ENCODE assay signal across 20 cellular contexts in the genomic region with DNA sequence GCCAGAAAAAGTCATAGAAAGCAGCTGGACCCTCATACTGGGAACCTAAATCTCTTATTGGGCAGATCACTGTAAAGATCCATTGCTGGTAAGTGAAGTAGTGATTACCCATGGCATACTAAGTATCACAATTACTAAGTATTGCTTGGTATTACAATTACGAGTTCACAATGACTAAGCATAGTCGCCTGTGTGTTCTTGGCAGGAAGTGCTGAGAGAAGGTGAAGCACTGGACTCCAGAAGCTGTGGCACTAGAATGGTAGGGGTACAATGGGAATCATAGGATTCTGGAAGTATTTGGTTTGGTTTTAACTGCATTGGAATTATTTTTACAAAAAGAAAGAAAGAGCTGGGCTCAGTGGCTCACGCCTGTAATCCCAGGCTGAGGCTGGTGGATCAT. TPM values are rescaled to one million over a fixed set of nuclear protein-coding genes. Genes with fewer than 3 reads are reported as not detected.
DNase-seq lines count a peak whose midpoint lies in the region; ATAC-seq and TF ChIP-seq lines count a peak whose summit lies in the region.
"Had no signal": no experiment of that assay in that cellular context is flagged by ENCODE, and none has a peak within 500 bp of the region (broad histone marks: within the 10 kb centered on the region; RNA-seq: fewer than 3 reads in every experiment).

No MANE protein-coding gene starts in this region.

- POLR2A ChIA-PET in activated CD8-positive, alpha-beta T cell treated with anti-CD3 and anti-CD28 coated beads, Interleukin-2, amount 10 ng/mL, durations not matched to agents 7 days and 5 days (lab: Charles Lee), result interaction anchor here (0.6 to 1.2 kb wide), 2 partner anchors 67 to 240 kb away, joined by 3 to 4 read pairs; a partner anchor contains a TSS

- no peaks in the 10 kb centered on the region for H3K36me3 Mint-ChIP-seq in activated CD8-positive, alpha-beta T cell treated with anti-CD3 and anti-CD28 coated beads, Interleukin-2, amount 10 ng/mL, durations not matched to agents 7 days and 5 days (ENCODE audit: low read depth)
- no peaks in the 10 kb centered on the region for H3K36me3 Mint-ChIP-seq in type B pancreatic cell
- H3K36me3 Mint-ChIP-seq: stimulated activated memory B cell treated with anti-CD40 and anti-IgM and Interleukin-4, amounts not matched to agents 10 μg/mL and 1 μg/mL and 100 μg/mL, for 72 hours had no signal

- H3K9ac ChIP-seq in Karpas-422 (ENCODE audit: low read length), result no peak overlapping the region

- H3K4me1 ChIP-seq in Karpas-422 (ENCODE audit: low read length) (peaks cover 52% of the 10 kb centered on the region), psoas muscle (peaks cover 24% of the 10 kb centered on the region), right atrium auricular region (peaks cover 0 to 8% of the 10 kb centered on the region in 2 donors)

- CTCF ChIA-PET in activated CD8-positive, alpha-beta T cell treated with anti-CD3 and anti-CD28 coated beads, Interleukin-2, amount 10 ng/mL, durations not matched to agents 7 days and 5 days (lab: Charles Lee), result interaction anchor here (1.1 to 6.8 kb wide), 4 partner anchors 117 to 168 kb away, joined by 6 to 73 read pairs (median 39); a partner anchor contains a TSS

- H3K27me3 ChIP-seq in Karpas-422 (ENCODE audit: low read length) (peaks cover 5% of the 10 kb centered on the region; the same call in 1 of the 2 replicates), psoas muscle (ENCODE audit: insufficient read depth in 3 of 3, low read length in 2 of 3) (no peaks in the 10 kb centered on the region), right atrium auricular region (no peaks in the 10 kb centered on the region)

- H4K20me1 ChIP-seq in Karpas-422 (ENCODE audit: insufficient read depth, low read depth, low read length), result no peaks in the 10 kb centered on the region

- peaks cover 14% of the 10 kb centered on the region for H3K27me3 Mint-ChIP-seq in activated CD8-positive, alpha-beta T cell treated with anti-CD3 and anti-CD28 coated beads, Interleukin-2, amount 10 ng/mL, durations not matched to agents 7 days and 5 days (ENCODE audit: low read depth)
- peaks cover 48% of the 10 kb centered on the region for H3K27me3 Mint-ChIP-seq in type B pancreatic cell

- H3K9me3 Mint-ChIP-seq in activated CD8-positive, alpha-beta T cell treated with anti-CD3 and anti-CD28 coated beads, Interleukin-2, amount 10 ng/mL, durations not matched to agents 7 days and 5 days (ENCODE audit: insufficient read depth), result no peaks in the 10 kb centered on the region
- H3K9me3 Mint-ChIP-seq in type B pancreatic cell, result no peaks in the 10 kb centered on the region
- H3K9me3 Mint-ChIP-seq: stimulated activated memory B cell treated with anti-CD40 and anti-IgM and Interleukin-4, amounts not matched to agents 10 μg/mL and 1 μg/mL and 100 μg/mL, for 72 hours had no signal

- H3K79me2 ChIP-seq in Karpas-422 (ENCODE audit: low read length), result no peaks in the 10 kb centered on the region

- TF ChIP-seq CTCF in psoas muscle (IDR thresholded peaks at IDR 0.05) (no peak), type B pancreatic cell (conservative IDR thresholded peaks at IDR 0.05) (no peak), right atrium auricular region (IDR thresholded peaks at IDR 0.05) (no peak)

- peak overlapping the region; percentile 30 for H3K4me2 ChIP-seq in Karpas-422 (ENCODE audit: low read depth, low read length, poor library complexity, severe bottlenecking)

- intact Hi-C loops in psoas muscle (cut with DNase I), result loop anchor here in 1 of 2 donors (5.0 kb wide), 1 partner anchor 161 kb away; no protein-coding TSS in a partner anchor

- ATAC-seq in activated CD8-positive, alpha-beta T cell treated with anti-CD3 and anti-CD28 coated beads, Interleukin-2, amount 10 ng/mL, durations not matched to agents 7 days and 5 days, result no peak
- no peak for ATAC-seq in psoas muscle
- ATAC-seq: stimulated activated memory B cell treated with anti-CD40 and anti-IgM and Interleukin-4, amounts not matched to agents 10 μg/mL and 1 μg/mL and 100 μg/mL, for 72 hours had no signal

- peaks cover 7% of the 10 kb centered on the region for H3K9me3 ChIP-seq in Karpas-422 (ENCODE audit: low read length)
- no peaks in the 10 kb centered on the region for H3K9me3 ChIP-seq in psoas muscle
- H3K9me3 ChIP-seq in right atrium auricular region, result no peaks in the 10 kb centered on the region

- H3K4me3 ChIP-seq in Karpas-422 (ENCODE audit: low read length) (no peak overlapping the region), psoas muscle (no peak overlapping the region), right atrium auricular region (no peak overlapping the region)
- H3K4me3 ChIP-seq: lung had no signal

- no peak overlapping the region for H2AFZ ChIP-seq in Karpas-422 (ENCODE audit: low read length)

- H3K4me3 Mint-ChIP-seq in activated CD8-positive, alpha-beta T cell treated with anti-CD3 and anti-CD28 coated beads, Interleukin-2, amount 10 ng/mL, durations not matched to agents 7 days and 5 days, result no peak overlapping the region
- H3K4me3 Mint-ChIP-seq in type B pancreatic cell, result no peak overlapping the region
- H3K4me3 Mint-ChIP-seq: stimulated activated memory B cell treated with anti-CD40 and anti-IgM and Interleukin-4, amounts not matched to agents 10 μg/mL and 1 μg/mL and 100 μg/mL, for 72 hours had no signal

- 48 to 61% (median 50%) methylated on average over 3 of the region's 3 CpGs for WGBS in psoas muscle, 3 donors

- H3K27ac Mint-ChIP-seq in activated CD8-positive, alpha-beta T cell treated with anti-CD3 and anti-CD28 coated beads, Interleukin-2, amount 10 ng/mL, durations not matched to agents 7 days and 5 days, result peak overlapping the region; percentile 62
- no peak overlapping the region for H3K27ac Mint-ChIP-seq in type B pancreatic cell
- H3K27ac Mint-ChIP-seq: stimulated activated memory B cell treated with anti-CD40 and anti-IgM and Interleukin-4, amounts not matched to agents 10 μg/mL and 1 μg/mL and 100 μg/mL, for 72 hours had no signal

- no peak overlapping the region for H3K27ac ChIP-seq in Karpas-422 (ENCODE audit: low read length)
- H3K27ac ChIP-seq in psoas muscle, result peak overlapping the region; percentile 15
- no peak overlapping the region for H3K27ac ChIP-seq in right atrium auricular region
- H3K27ac ChIP-seq: epithelial cell of prostate had no signal

- H3K36me3 ChIP-seq in Karpas-422 (ENCODE audit: insufficient read depth, low read length), result no peaks in the 10 kb centered on the region
- no peaks in the 10 kb centered on the region for H3K36me3 ChIP-seq in psoas muscle (ENCODE audit: insufficient read depth in 1 of 2, low read depth in 1 of 2)
- no peaks in the 10 kb centered on the region for H3K36me3 ChIP-seq in right atrium auricular region

- peak in 2 of 3 donors; percentile 16 to 26 for DNase-seq in stimulated activated CD4-positive, alpha-beta T cell treated with anti-CD3 and anti-CD28 coated beads, Interleukin-12 subunit alpha, Interleukin-12 subunit beta, amount 100 ng/mL, for 48 hours (ENCODE audit: low read depth in 2 of 3, low spot score in 1 of 3)
- DNase-seq in stimulated activated CD4-positive, alpha-beta T cell treated with anti-CD3 and anti-CD28 coated beads, Interleukin-4, amount 100 ng/mL, for 1 hour, result no peak
- DNase-seq in Karpas-422 (no peak), psoas muscle (no peak), CD1c-positive myeloid dendritic cell (ENCODE audit: extremely low spot score) (no peak), type B pancreatic cell (ENCODE audit: extremely low spot score, unreplicated experiment) (no peak), right atrium auricular region (ENCODE audit: low spot score) (no peak)
- no peak for DNase-seq in activated CD8-positive, alpha-beta T cell treated with anti-CD3 and anti-CD28 coated beads, Interleukin-2, amount 10 ng/mL, durations not matched to agents 7 days and 5 days
- DNase-seq: amygdala, H7, retina, SW 1271 had no signal

- no peaks in the 10 kb centered on the region for H3K9me2 ChIP-seq in Karpas-422 (replicated peaks; ENCODE audit: insufficient read depth, low read length)

- H3K4me1 Mint-ChIP-seq in activated CD8-positive, alpha-beta T cell treated with anti-CD3 and anti-CD28 coated beads, Interleukin-2, amount 10 ng/mL, durations not matched to agents 7 days and 5 days (ENCODE audit: low read depth), result peaks cover 44% of the 10 kb centered on the region
- H3K4me1 Mint-ChIP-seq in type B pancreatic cell (ENCODE audit: unreplicated experiment), result no peaks in the 10 kb centered on the region

RNA-seq across cellular contexts. Expression of a gene that starts 20.3 kb away (rescaled TPM):
- total RNA-seq in Karpas-422 (2014; rRNA removed; shearing (Covaris generic); ENCODE audit: low replicate concordance), result not detected in 2 replicates
- total RNA-seq in activated CD8-positive, alpha-beta T cell treated with anti-CD3 and anti-CD28 coated beads, Interleukin-2, amount 10 ng/mL, durations not matched to agents 7 days and 5 days, result not detected
- total RNA-seq in psoas muscle (not detected), type B pancreatic cell (ENCODE audit: low replicate concordance) (not detected in 2 replicates), right atrium auricular region (not detected)
- polyA plus RNA-seq in psoas muscle, result not detected
- total RNA-seq: activated CD8-positive, alpha-beta memory T cell treated with anti-CD3 and anti-CD28 coated beads for 36 hours; glomerular endothelial cell; H7; lung; MCF 10A; RPMI7951 had no signal
- polyA plus RNA-seq: lung, neural cell had no signal

RNA-seq across cellular contexts. Expression of a gene that starts 28.3 kb away (rescaled TPM):
- total RNA-seq in Karpas-422 (2014; rRNA removed; shearing (Covaris generic); ENCODE audit: low replicate concordance), result 3.7 and 6.1 TPM in 2 replicates
- total RNA-seq in activated CD8-positive, alpha-beta T cell treated with anti-CD3 and anti-CD28 coated beads, Interleukin-2, amount 10 ng/mL, durations not matched to agents 7 days and 5 days, result not detected
- total RNA-seq in psoas muscle (not detected), type B pancreatic cell (ENCODE audit: low replicate concordance) (0.48 TPM in 1 of 2 replicates, not detected in the other), right atrium auricular region (not detected)
- polyA plus RNA-seq in psoas muscle, result not detected
- total RNA-seq: activated CD8-positive, alpha-beta memory T cell treated with anti-CD3 and anti-CD28 coated beads for 36 hours; glomerular endothelial cell; H7; lung; MCF 10A; RPMI7951 had no signal
- polyA plus RNA-seq: lung had no signal

Comparison
In these comparisons a context has a peak if more than half of its experiments do, and no peak if none do; other contexts are left out.
1. DNase-seq: peak in stimulated activated CD4-positive, alpha-beta T cell treated with anti-CD3 and anti-CD28 coated beads, Interleukin-12 subunit alpha, Interleukin-12 subunit beta, amount 100 ng/mL, for 48 hours (2 of 3); none in stimulated activated CD4-positive, alpha-beta T cell treated with anti-CD3 and anti-CD28 coated beads, Interleukin-4, amount 100 ng/mL, for 1 hour (single experiment), Karpas-422 (single experiment), activated CD8-positive, alpha-beta T cell treated with anti-CD3 and anti-CD28 coated beads, Interleukin-2, amount 10 ng/mL, durations not matched to agents 7 days and 5 days (single experiment), psoas muscle (0 of 2), CD1c-positive myeloid dendritic cell (single experiment), type B pancreatic cell (single experiment) and right atrium auricular region (single experiment).